ENCODE assay signal across 9 cellular contexts in genomic region chr6:135703621-135704020, GRCh38.
DNase-seq lines count a peak whose midpoint lies in the region; ATAC-seq and TF ChIP-seq lines count a peak whose summit lies in the region.
"Had no signal": no experiment of that assay in that cellular context is flagged by ENCODE, and none has a peak within 500 bp of the region (broad histone marks: within the 10 kb centered on the region; RNA-seq: fewer than 3 reads in every experiment).

No MANE protein-coding gene starts in this region.

- H3K4me3 ChIP-seq in choroid plexus epithelial cell (ENCODE audit: low read depth, low read length) = no peak overlapping the region
- H3K4me3 ChIP-seq in mucosa of descending colon = no peak overlapping the region

- H3K4me1 ChIP-seq in mucosa of descending colon (ENCODE audit: low read depth) = no peaks in the 10 kb centered on the region

- ATAC-seq in GM18868 (IDR thresholded peaks at IDR 0.05; ENCODE audit: unreplicated experiment) (peak; percentile 76), GM21529 (IDR thresholded peaks at IDR 0.05; ENCODE audit: unreplicated experiment) (peak; percentile 97), HG03442 (IDR thresholded peaks at IDR 0.05; ENCODE audit: unreplicated experiment) (peak; percentile 91), mucosa of descending colon (no peak)

- DNase-seq in choroid plexus epithelial cell (ENCODE audit: low read depth) = peak; percentile 12
- DNase-seq in D341Med (ENCODE audit: low spot score) = no peak
- DNase-seq in mucosa of descending colon = no peak
- no peak for DNase-seq in HK-2 (ENCODE audit: unreplicated experiment)
- no peak for DNase-seq in occipital lobe (lab: John Stamatoyannopoulos, UW)
- DNase-seq: head of caudate nucleus had no signal

- H3K9me3 ChIP-seq in mucosa of descending colon = no peaks in the 10 kb centered on the region

- TF ChIP-seq CTCF in choroid plexus epithelial cell (conservative IDR thresholded peaks at IDR 0.05; ENCODE audit: low read depth, low read length) = no peak
- no peak for TF ChIP-seq CTCF in mucosa of descending colon (IDR thresholded peaks at IDR 0.05)

- intact Hi-C loops in mucosa of descending colon (cut with DNase I, micrococcal nuclease) = no loop called here

- no peaks in the 10 kb centered on the region for H3K36me3 ChIP-seq in mucosa of descending colon (ENCODE audit: low read depth)
